Comparison of ENCODE assay signal across 8 cellular contexts in genomic region chr19:4968462-4969291, GRCh38. TPM values are rescaled to one million over a fixed set of nuclear protein-coding genes. Genes with fewer than 3 reads are reported as not detected.
DNase-seq lines count a peak whose midpoint lies in the region; TF ChIP-seq lines count a peak whose summit lies in the region.

Gene KDM4B (plus strand): TSS chr19:4969113. CDS start chr19:5032891, 63,778 bp downstream.

- H3K27me3 Mint-ChIP-seq in HFFc6 (ENCODE audit: insufficient read depth) = peaks cover 7% of the 10 kb centered on the region
- no peaks in the 10 kb centered on the region for H3K27me3 Mint-ChIP-seq in activated naive CD4-positive, alpha-beta T cell treated with anti-CD3 and anti-CD28 coated beads, Interleukin-2, amount 10 ng/mL, durations not matched to agents 7 days and 5 days

- DNase-seq in GM04503 (ENCODE audit: low read depth) (peak; percentile 93), HFFc6 (peak; percentile 100), NB4 (ENCODE audit: low read depth) (peak; percentile 97), SK-N-MC (ENCODE audit: low read depth, low spot score) (peak; percentile 86), germinal center (ENCODE audit: low spot score) (peak; percentile 100), occipital lobe (lab: John Stamatoyannopoulos, UW) (peak; percentile 99)
- DNase-seq in activated naive CD4-positive, alpha-beta T cell treated with anti-CD3 and anti-CD28 coated beads, Interleukin-2, amount 10 ng/mL, durations not matched to agents 7 days and 5 days = peak; percentile 99

- H3K27ac Mint-ChIP-seq in HFFc6 = peak within 1 kb of the TSS; percentile 93
- H3K27ac Mint-ChIP-seq in activated naive CD4-positive, alpha-beta T cell treated with anti-CD3 and anti-CD28 coated beads, Interleukin-2, amount 10 ng/mL, durations not matched to agents 7 days and 5 days = peak within 1 kb of the TSS; percentile 94

- no peak for TF ChIP-seq CTCF in HFFc6 (IDR thresholded peaks at IDR 0.05)
- no peak for TF ChIP-seq CTCF in NB4 (IDR thresholded peaks at IDR 0.05; ENCODE audit: low read depth, low read length)

- peaks cover 51% of the 10 kb centered on the region for H3K4me1 Mint-ChIP-seq in HFFc6 (ENCODE audit: low read depth)
- H3K4me1 Mint-ChIP-seq in activated naive CD4-positive, alpha-beta T cell treated with anti-CD3 and anti-CD28 coated beads, Interleukin-2, amount 10 ng/mL, durations not matched to agents 7 days and 5 days = peaks cover 38% of the 10 kb centered on the region

- H3K36me3 Mint-ChIP-seq in HFFc6 (ENCODE audit: low read depth) = peaks cover 2% of the 10 kb centered on the region; the same call in 1 of the 2 replicates
- peaks cover 27% of the 10 kb centered on the region for H3K36me3 Mint-ChIP-seq in activated naive CD4-positive, alpha-beta T cell treated with anti-CD3 and anti-CD28 coated beads, Interleukin-2, amount 10 ng/mL, durations not matched to agents 7 days and 5 days

- H3K9me3 ChIP-seq in SK-N-MC (ENCODE audit: low read depth, low read length) = no peaks in the 10 kb centered on the region

- peak within 1 kb of the TSS; percentile 97 for H3K4me3 Mint-ChIP-seq in HFFc6
- peak within 1 kb of the TSS; percentile 82 for H3K4me3 Mint-ChIP-seq in activated naive CD4-positive, alpha-beta T cell treated with anti-CD3 and anti-CD28 coated beads, Interleukin-2, amount 10 ng/mL, durations not matched to agents 7 days and 5 days

- peak within 1 kb of the TSS; percentile 78 for H3K9ac ChIP-seq in SK-N-MC (ENCODE audit: insufficient read length)

- H3K27ac ChIP-seq in SK-N-MC = no peak within 1 kb of the TSS
- peak within 1 kb of the TSS; percentile 41 for H3K27ac ChIP-seq in temporal lobe (ENCODE audit: low read depth, low read length)

- peak within 1 kb of the TSS; percentile 64 for H3K4me3 ChIP-seq in NB4 (ENCODE audit: low read depth, low read length)
- peak within 1 kb of the TSS; percentile 76 for H3K4me3 ChIP-seq in SK-N-MC

- peak; percentile 70 for TF ChIP-seq POLR2A in NB4 (IDR thresholded peaks at IDR 0.05; ENCODE audit: extremely low read depth, insufficient read length)

- CTCF ChIA-PET in activated naive CD4-positive, alpha-beta T cell treated with anti-CD3 and anti-CD28 coated beads, Interleukin-2, amount 10 ng/mL, durations not matched to agents 7 days and 5 days (lab: Charles Lee) = interaction anchor here (0.6 to 1.4 kb wide), 3 partner anchors 52 to 159 kb away, joined by 3 read pairs; no protein-coding TSS in a partner anchor

- no peaks in the 10 kb centered on the region for H3K9me3 Mint-ChIP-seq in HFFc6
- no peaks in the 10 kb centered on the region for H3K9me3 Mint-ChIP-seq in activated naive CD4-positive, alpha-beta T cell treated with anti-CD3 and anti-CD28 coated beads, Interleukin-2, amount 10 ng/mL, durations not matched to agents 7 days and 5 days

- peaks cover 5% of the 10 kb centered on the region; the same call in 1 of the 2 replicates for H3K36me3 ChIP-seq in SK-N-MC (ENCODE audit: insufficient read depth, low read length)

RNA-seq across cellular contexts. Expression of gene KDM4B, which starts in this region (rescaled TPM):
- total RNA-seq in HFFc6 (2021; fragmentation: NEBNext Ultra II Directional; extraction: Animal tissue kit (Norgen Biotek cat#: 25700)) = 10 to 100 TPM; 17.0 to 27.2 (median 20.3) TPM
- total RNA-seq in occipital lobe (30.9 TPM), temporal lobe (30.5 TPM)
